In genomic region chr10:132044803-132045202, GRCh38 we compare ENCODE assay signal across 30 cellular contexts. TPM values are rescaled to one million over a fixed set of nuclear protein-coding genes. Genes with fewer than 3 reads are reported as not detected.
"Had no signal": no experiment of that assay in that cellular context is flagged by ENCODE, and none has a peak within 500 bp of the region (broad histone marks: within the 10 kb centered on the region; RNA-seq: fewer than 3 reads in every experiment).

No MANE protein-coding gene starts in this region.

- H3K9me3 Mint-ChIP-seq: activated T-cell treated with anti-CD3 and anti-CD28 coated beads, Interleukin-2, amount 50 U/mL, for 4 hours; activated T-helper 2 cell treated with anti-CD3 and anti-CD28 coated beads, Interferon-gamma antibody, Interleukin-2, Interleukin-4, amounts not matched to agents 10 μg/mL and 5 μg/mL and 100 μg/mL, durations not matched to agents 14 hours and 24 hours and 36 hours; effector memory CD8-positive, alpha-beta T cell; neural crest cell; stimulated activated naive CD8-positive, alpha-beta T cell treated with anti-CD3 and anti-CD28 coated beads, Interleukin-15, Interleukin-2, amounts not matched to agents 100 ng/mL and 50 ng/mL, for 24 hours had no signal

- H3K4me3 ChIP-seq: adrenal gland, ascending aorta, lower lobe of right lung, ovary, skin epidermis, suprapubic skin, tibial nerve had no signal

- FAIRE-seq: colon, endothelial cell of umbilical vein, keratinocyte, urothelium cell line had no signal

- ATAC-seq: activated T-cell treated with anti-CD3 and anti-CD28 coated beads, Interleukin-2, amount 50 U/mL, for 4 hours; effector memory CD8-positive, alpha-beta T cell; esophagus mucosa; left lobe of liver; lower lobe of right lung; naive thymus-derived CD4-positive, alpha-beta T cell; right cardiac atrium; T-helper 17 cell had no signal

- H3K36me3 ChIP-seq: adrenal gland, ascending aorta, brain microvascular endothelial cell, lower lobe of right lung, ovary, suprapubic skin, tibial nerve had no signal

- H3K27me3 ChIP-seq: ascending aorta, ovary had no signal

- H3K4me3 Mint-ChIP-seq: activated naive CD8-positive, alpha-beta T cell; activated T-cell treated with anti-CD3 and anti-CD28 coated beads, Interleukin-2, amount 50 U/mL, for 4 hours; effector memory CD8-positive, alpha-beta T cell; naive thymus-derived CD4-positive, alpha-beta T cell; neural crest cell; stimulated activated naive CD8-positive, alpha-beta T cell treated with anti-CD3 and anti-CD28 coated beads, Interleukin-15, Interleukin-2, amounts not matched to agents 100 ng/mL and 50 ng/mL, for 24 hours; T-helper 17 cell had no signal

- H3K36me3 Mint-ChIP-seq: activated naive CD8-positive, alpha-beta T cell; naive thymus-derived CD4-positive, alpha-beta T cell had no signal

- H3K4me1 ChIP-seq: adrenal gland, ascending aorta, lower lobe of right lung, suprapubic skin, tibial nerve had no signal

- DNase-seq: activated CD4-positive, alpha-beta T cell treated with anti-CD3 and anti-CD28 coated beads for 4 hours; activated CD4-positive, alpha-beta T cell treated with anti-CD3 and anti-CD28 coated beads, Interleukin-2, amount 50 U/mL, for 48 hours; activated CD4-positive, CD25-positive, alpha-beta regulatory T cell; activated CD8-positive, alpha-beta memory T cell treated with anti-CD3 and anti-CD28 coated beads, Interleukin-2, amount 50 U/mL, for 48 hours; activated naive CD4-positive, alpha-beta T cell; activated T-cell treated with anti-CD3 and anti-CD28 coated beads, Interleukin-2, amount 50 U/mL, for 4 hours; adrenal gland; brain microvascular endothelial cell; effector memory CD8-positive, alpha-beta T cell; foreskin melanocyte; lower lobe of right lung; naive thymus-derived CD4-positive, alpha-beta T cell; ovary; right cardiac atrium; stimulated activated CD4-positive, alpha-beta T cell treated with anti-CD3 and anti-CD28 coated beads, Interleukin-1b, Interleukin-23, amount 100 ng/mL, for 48 hours; T-helper 17 cell had no signal

- H3K4me1 Mint-ChIP-seq: neural crest cell had no signal

- H3K27ac Mint-ChIP-seq: activated naive CD8-positive, alpha-beta T cell; activated T-helper 2 cell treated with anti-CD3 and anti-CD28 coated beads, Interferon-gamma antibody, Interleukin-2, Interleukin-4, amounts not matched to agents 10 μg/mL and 5 μg/mL and 100 μg/mL, durations not matched to agents 14 hours and 24 hours and 36 hours; effector memory CD8-positive, alpha-beta T cell; naive thymus-derived CD4-positive, alpha-beta T cell; stimulated activated naive CD8-positive, alpha-beta T cell treated with anti-CD3 and anti-CD28 coated beads, Interleukin-15, Interleukin-2, amounts not matched to agents 100 ng/mL and 50 ng/mL, for 24 hours; T-helper 17 cell had no signal

- H3K27ac ChIP-seq: adrenal gland, ascending aorta, brain microvascular endothelial cell, lower lobe of right lung, ovary, skin epidermis, suprapubic skin, tibial nerve had no signal

- H3K9me3 ChIP-seq: adrenal gland, ascending aorta, lower lobe of right lung, ovary, suprapubic skin had no signal

RNA-seq across cellular contexts. Expression of gene JAKMIP3, which starts 20.9 kb away (rescaled TPM):
- total RNA-seq: ascending aorta, endothelial cell of umbilical vein had no signal
